In the genomic region with DNA sequence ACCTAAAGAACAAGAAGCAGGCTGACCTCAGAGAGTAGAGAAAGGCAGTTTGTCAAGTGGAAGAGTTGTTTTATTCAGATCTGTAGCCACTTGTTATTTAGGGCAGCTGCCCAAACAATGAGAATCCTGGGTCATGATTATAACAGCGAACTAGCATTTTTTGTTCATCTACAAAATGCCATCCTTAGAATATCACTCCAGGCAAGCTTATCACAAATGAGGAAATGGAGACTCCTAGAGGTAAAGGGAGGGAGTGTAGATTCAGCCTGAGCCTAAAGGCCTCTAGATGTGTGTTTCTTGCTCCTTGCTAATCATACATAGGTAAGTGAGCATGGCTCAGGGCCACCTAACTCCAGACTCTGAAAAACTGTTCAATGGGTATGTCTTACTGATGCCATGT, we compare ENCODE assay signal across 10 cellular contexts.
A peak's percentile ranks its signal among the peaks of the same experiment; 100 is the strongest.
DNase-seq lines count a peak whose midpoint lies in the region; ATAC-seq and TF ChIP-seq lines count a peak whose summit lies in the region.
"Had no signal": no experiment of that assay in that cellular context is flagged by ENCODE, and none has a peak within 500 bp of the region (broad histone marks: within the 10 kb centered on the region; RNA-seq: fewer than 3 reads in every experiment).

No MANE protein-coding gene starts in this region.

- no peak for TF ChIP-seq POLR2A in transverse colon (IDR thresholded peaks at IDR 0.05)

- DNase-seq in EL (peak; percentile 36), Kasumi-1 (lab: John Stamatoyannopoulos, UW) (peak; percentile 77 to 96), SKM-1 (lab: John Stamatoyannopoulos, UW; ENCODE audit: unreplicated experiment) (peak; percentile 31), right cardiac atrium (no peak), transverse colon (no peak)
- no peak for DNase-seq in activated T-helper 1 cell treated with anti-CD3 and anti-CD28 coated beads, Interleukin-12 subunit alpha, Interleukin-12 subunit beta, Interleukin-2, Interleukin-4 antibody, amounts not matched to agents 30 ng/mL and 10 ng/mL and 1 ng/mL, durations not matched to agents 14 hours and 24 hours and 36 hours (ENCODE audit: low spot score)
- DNase-seq in activated CD4-positive, alpha-beta T cell treated with anti-CD3 and anti-CD28 coated beads, Interleukin-2, amount 10 ng/mL, durations not matched to agents 7 days and 5 days, result no peak
- DNase-seq: naive B cell had no signal

- WGBS in right cardiac atrium, result 82% methylated on average over 1 of the region's 1 CpG
- WGBS in transverse colon (ENCODE audit: low coverage in 1 of 2), 2 donors, result 89 to 96% methylated on average over 1 of the region's 1 CpG

- in situ Hi-C loops in transverse colon (cut with MboI; ENCODE audit: low pct_ligation_motif_present in 1 of 4, low pct_unique_long_range_greater_than_20kb in 1 of 4, low sequenced_read_pairs in 3 of 4), result loop anchor here in 2 of 4 donors (25.0 kb wide), 2 partner anchors 153 to 178 kb away; no protein-coding TSS in a partner anchor

- intact Hi-C loops in right cardiac atrium (cut with DNase I) (loop anchor here in 3 of 4 donors (10.0 kb wide), 2 partner anchors 136 to 146 kb away; no protein-coding TSS in a partner anchor), transverse colon (cut with DNase I; ENCODE audit: low total_unique reads) (no loop called here)
- intact Hi-C loops in activated T-helper 1 cell treated with anti-CD3 and anti-CD28 coated beads, Interleukin-12 subunit alpha, Interleukin-12 subunit beta, Interleukin-2, Interleukin-4 antibody, amounts not matched to agents 30 ng/mL and 10 ng/mL and 1 ng/mL, durations not matched to agents 14 hours and 24 hours and 36 hours (cut with micrococcal nuclease), result no loop called here

- H3K9me3 Mint-ChIP-seq in activated T-helper 1 cell treated with anti-CD3 and anti-CD28 coated beads, Interleukin-12 subunit alpha, Interleukin-12 subunit beta, Interleukin-2, Interleukin-4 antibody, amounts not matched to agents 30 ng/mL and 10 ng/mL and 1 ng/mL, durations not matched to agents 14 hours and 24 hours and 36 hours, result no peaks in the 10 kb centered on the region
- no peaks in the 10 kb centered on the region for H3K9me3 Mint-ChIP-seq in activated CD4-positive, alpha-beta T cell treated with anti-CD3 and anti-CD28 coated beads, Interleukin-2, amount 10 ng/mL, durations not matched to agents 7 days and 5 days

- no peaks in the 10 kb centered on the region for H3K4me1 Mint-ChIP-seq in activated T-helper 1 cell treated with anti-CD3 and anti-CD28 coated beads, Interleukin-12 subunit alpha, Interleukin-12 subunit beta, Interleukin-2, Interleukin-4 antibody, amounts not matched to agents 30 ng/mL and 10 ng/mL and 1 ng/mL, durations not matched to agents 14 hours and 24 hours and 36 hours (ENCODE audit: low read depth)
- H3K4me1 Mint-ChIP-seq in activated CD4-positive, alpha-beta T cell treated with anti-CD3 and anti-CD28 coated beads, Interleukin-2, amount 10 ng/mL, durations not matched to agents 7 days and 5 days, result no peaks in the 10 kb centered on the region
- H3K4me1 Mint-ChIP-seq: naive B cell had no signal

- no peaks in the 10 kb centered on the region for H3K36me3 Mint-ChIP-seq in activated T-helper 1 cell treated with anti-CD3 and anti-CD28 coated beads, Interleukin-12 subunit alpha, Interleukin-12 subunit beta, Interleukin-2, Interleukin-4 antibody, amounts not matched to agents 30 ng/mL and 10 ng/mL and 1 ng/mL, durations not matched to agents 14 hours and 24 hours and 36 hours (ENCODE audit: low read depth)
- no peaks in the 10 kb centered on the region for H3K36me3 Mint-ChIP-seq in activated CD4-positive, alpha-beta T cell treated with anti-CD3 and anti-CD28 coated beads, Interleukin-2, amount 10 ng/mL, durations not matched to agents 7 days and 5 days (ENCODE audit: low read depth)
- H3K36me3 Mint-ChIP-seq: naive B cell had no signal

- ATAC-seq in GM21526 (IDR thresholded peaks at IDR 0.05; ENCODE audit: low FRiP score, unreplicated experiment) (peak; percentile 96), right cardiac atrium (peak; percentile 51 to 60)

- H3K4me1 ChIP-seq in right cardiac atrium (ENCODE audit: control insufficient read depth, insufficient read depth, low read length) (no peaks in the 10 kb centered on the region), transverse colon (peaks cover 0 to 18% (median 10%) of the 10 kb centered on the region in 4 donors)

- H3K27me3 ChIP-seq in right cardiac atrium (ENCODE audit: control insufficient read depth, insufficient read depth) (no peaks in the 10 kb centered on the region), transverse colon (no peaks in the 10 kb centered on the region)

- H3K27ac ChIP-seq in right cardiac atrium (ENCODE audit: low read length) (no peak overlapping the region), transverse colon (no peak overlapping the region)
- H3K27ac ChIP-seq: SK-N-MC had no signal

- peak; percentile 49 to 60 (median 59) for TF ChIP-seq CTCF in transverse colon (IDR thresholded peaks at IDR 0.05)

- H3K36me3 ChIP-seq in transverse colon, result no peaks in the 10 kb centered on the region

- no peak overlapping the region for H3K27ac Mint-ChIP-seq in activated T-helper 1 cell treated with anti-CD3 and anti-CD28 coated beads, Interleukin-12 subunit alpha, Interleukin-12 subunit beta, Interleukin-2, Interleukin-4 antibody, amounts not matched to agents 30 ng/mL and 10 ng/mL and 1 ng/mL, durations not matched to agents 14 hours and 24 hours and 36 hours
- no peak overlapping the region for H3K27ac Mint-ChIP-seq in activated CD4-positive, alpha-beta T cell treated with anti-CD3 and anti-CD28 coated beads, Interleukin-2, amount 10 ng/mL, durations not matched to agents 7 days and 5 days
- H3K27ac Mint-ChIP-seq: naive B cell had no signal

- POLR2A ChIA-PET in activated CD4-positive, alpha-beta T cell treated with anti-CD3 and anti-CD28 coated beads, Interleukin-2, amount 10 ng/mL, durations not matched to agents 7 days and 5 days (lab: Charles Lee), result no interaction called here

- no peak for TF ChIP-seq EP300 in transverse colon (IDR thresholded peaks at IDR 0.05; ENCODE audit: low read depth)

- H3K9me3 ChIP-seq in right cardiac atrium (ENCODE audit: control insufficient read depth, low read length) (no peaks in the 10 kb centered on the region), transverse colon (no peaks in the 10 kb centered on the region)

- H3K4me3 ChIP-seq in right cardiac atrium (ENCODE audit: low read length) (no peak overlapping the region), transverse colon (no peak overlapping the region)
- H3K4me3 ChIP-seq: SK-N-MC had no signal

- no peaks in the 10 kb centered on the region for H3K27me3 Mint-ChIP-seq in activated T-helper 1 cell treated with anti-CD3 and anti-CD28 coated beads, Interleukin-12 subunit alpha, Interleukin-12 subunit beta, Interleukin-2, Interleukin-4 antibody, amounts not matched to agents 30 ng/mL and 10 ng/mL and 1 ng/mL, durations not matched to agents 14 hours and 24 hours and 36 hours (ENCODE audit: insufficient read depth)
- no peaks in the 10 kb centered on the region for H3K27me3 Mint-ChIP-seq in activated CD4-positive, alpha-beta T cell treated with anti-CD3 and anti-CD28 coated beads, Interleukin-2, amount 10 ng/mL, durations not matched to agents 7 days and 5 days
- H3K27me3 Mint-ChIP-seq: naive B cell had no signal

- CTCF ChIA-PET in activated CD4-positive, alpha-beta T cell treated with anti-CD3 and anti-CD28 coated beads, Interleukin-2, amount 10 ng/mL, durations not matched to agents 7 days and 5 days (lab: Charles Lee), result no interaction called here

- H3K4me3 Mint-ChIP-seq in activated T-helper 1 cell treated with anti-CD3 and anti-CD28 coated beads, Interleukin-12 subunit alpha, Interleukin-12 subunit beta, Interleukin-2, Interleukin-4 antibody, amounts not matched to agents 30 ng/mL and 10 ng/mL and 1 ng/mL, durations not matched to agents 14 hours and 24 hours and 36 hours, result no peak overlapping the region
- no peak overlapping the region for H3K4me3 Mint-ChIP-seq in activated CD4-positive, alpha-beta T cell treated with anti-CD3 and anti-CD28 coated beads, Interleukin-2, amount 10 ng/mL, durations not matched to agents 7 days and 5 days
- H3K4me3 Mint-ChIP-seq: naive B cell had no signal

Comparison
In these comparisons a context has a peak if more than half of its experiments do, and no peak if none do; other contexts are left out.
1. DNase-seq: peak in EL (single experiment), Kasumi-1 (2 of 2) and SKM-1 (single experiment); none in right cardiac atrium (0 of 3), transverse colon (single experiment), activated T-helper 1 cell treated with anti-CD3 and anti-CD28 coated beads, Interleukin-12 subunit alpha, Interleukin-12 subunit beta, Interleukin-2, Interleukin-4 antibody, amounts not matched to agents 30 ng/mL and 10 ng/mL and 1 ng/mL, durations not matched to agents 14 hours and 24 hours and 36 hours (single experiment) and activated CD4-positive, alpha-beta T cell treated with anti-CD3 and anti-CD28 coated beads, Interleukin-2, amount 10 ng/mL, durations not matched to agents 7 days and 5 days (single experiment).
2. intact Hi-C loops: an anchor here in right cardiac atrium (10.0 kb wide); none called in transverse colon and activated T-helper 1 cell treated with anti-CD3 and anti-CD28 coated beads, Interleukin-12 subunit alpha, Interleukin-12 subunit beta, Interleukin-2, Interleukin-4 antibody, amounts not matched to agents 30 ng/mL and 10 ng/mL and 1 ng/mL, durations not matched to agents 14 hours and 24 hours and 36 hours.